In genomic region chr17:16395887-16396286, GRCh38 we compare ENCODE assay signal across 7 cellular contexts. TPM values are rescaled to one million over a fixed set of nuclear protein-coding genes. Genes with fewer than 3 reads are reported as not detected.
DNase-seq lines count a peak whose midpoint lies in the region; ATAC-seq and TF ChIP-seq lines count a peak whose summit lies in the region.
"Not testable (repeated sequence)": the region's sequence is repeated elsewhere in the genome, so short reads cannot be mapped to it uniquely, and the experiment has no call there.

No MANE protein-coding gene starts in this region.

- not testable (repeated sequence) for TF ChIP-seq EP300 in ovary (IDR thresholded peaks at IDR 0.05)

- H3K27me3 Mint-ChIP-seq in stimulated activated memory B cell treated with anti-CD40 and anti-IgM and Interleukin-4, amounts not matched to agents 10 μg/mL and 1 μg/mL and 100 μg/mL, for 72 hours = not testable (repeated sequence)

- 56 to 82% methylated on average over 4 of the region's 4 CpGs for WGBS in heart right ventricle, 2 donors
- WGBS in right lobe of liver (ENCODE audit: insufficient coverage, low coverage, low lambda C conversion rate, missing lambda C conversion rate) = 40% methylated on average over 1 of the region's 4 CpGs
- 5 to 12% (median 11%) methylated on average over 4 of the region's 4 CpGs for WGBS in ovary, 3 donors

- H3K4me1 ChIP-seq in ascending aorta (peaks cover 0 to 11% of the 10 kb centered on the region in 2 donors), heart right ventricle (peaks cover 0 to 18% (median 9%) of the 10 kb centered on the region in 9 donors), right lobe of liver (peaks cover 0 to 44% (median 15%) of the 10 kb centered on the region in 4 donors)
- H3K4me1 ChIP-seq in ovary (ENCODE audit: insufficient read depth) = not testable (repeated sequence)

- not testable (repeated sequence) for H3K4me3 Mint-ChIP-seq in stimulated activated memory B cell treated with anti-CD40 and anti-IgM and Interleukin-4, amounts not matched to agents 10 μg/mL and 1 μg/mL and 100 μg/mL, for 72 hours

- H3K27ac Mint-ChIP-seq in stimulated activated memory B cell treated with anti-CD40 and anti-IgM and Interleukin-4, amounts not matched to agents 10 μg/mL and 1 μg/mL and 100 μg/mL, for 72 hours = peak overlapping the region; percentile 13

- DNase-seq in NCI-H82 (lab: John Stamatoyannopoulos, UW) (peak; percentile 49), ascending aorta (ENCODE audit: low spot score in 2 of 2) (peak in 1 of 2 donors; percentile 85), heart right ventricle (peak in 1 of 2 donors; percentile 23), ovary (peak; percentile 58 to 79 (median 67))
- DNase-seq in coronary artery (ENCODE audit: low spot score); right lobe of liver: not testable (repeated sequence)

- H3K4me3 ChIP-seq in ascending aorta, coronary artery, heart right ventricle, right lobe of liver, ovary: not testable (repeated sequence)

- not testable (repeated sequence) for TF ChIP-seq CTCF in ascending aorta (IDR thresholded peaks at IDR 0.05); coronary artery (IDR thresholded peaks at IDR 0.05); heart right ventricle (IDR thresholded peaks at IDR 0.05); right lobe of liver (IDR thresholded peaks at IDR 0.05); ovary (IDR thresholded peaks at IDR 0.05)

- ATAC-seq in heart right ventricle = peak; percentile 56 to 84 (median 76)
- ATAC-seq in right lobe of liver; stimulated activated memory B cell treated with anti-CD40 and anti-IgM and Interleukin-4, amounts not matched to agents 10 μg/mL and 1 μg/mL and 100 μg/mL, for 72 hours: not testable (repeated sequence)

- not testable (repeated sequence) for H3K9me3 ChIP-seq in ascending aorta, heart right ventricle, right lobe of liver, ovary

- intact Hi-C loops in ascending aorta (cut with DNase I); heart right ventricle (cut with DNase I); right lobe of liver (cut with DNase I); ovary (cut with DNase I): not testable (repeated sequence)

- H3K4me1 Mint-ChIP-seq in stimulated activated memory B cell treated with anti-CD40 and anti-IgM and Interleukin-4, amounts not matched to agents 10 μg/mL and 1 μg/mL and 100 μg/mL, for 72 hours = peaks cover 18% of the 10 kb centered on the region

- TF ChIP-seq POLR2A in right lobe of liver (IDR thresholded peaks at IDR 0.05); ovary (IDR thresholded peaks at IDR 0.05): not testable (repeated sequence)

- H3K27ac ChIP-seq in ascending aorta (peak overlapping the region; percentile 88 to 90), coronary artery (peak overlapping the region; percentile 74), heart right ventricle (peak overlapping the region in 8 of 10 donors; percentile 34 to 86 (median 62)), right lobe of liver (peak overlapping the region in 2 of 3 donors; percentile 85 to 95), ovary (peak overlapping the region in 1 of 2 donors; percentile 78)

- not testable (repeated sequence) for H3K36me3 Mint-ChIP-seq in stimulated activated memory B cell treated with anti-CD40 and anti-IgM and Interleukin-4, amounts not matched to agents 10 μg/mL and 1 μg/mL and 100 μg/mL, for 72 hours

- not testable (repeated sequence) for H3K9me3 Mint-ChIP-seq in stimulated activated memory B cell treated with anti-CD40 and anti-IgM and Interleukin-4, amounts not matched to agents 10 μg/mL and 1 μg/mL and 100 μg/mL, for 72 hours

- H3K36me3 ChIP-seq in ascending aorta, heart right ventricle, right lobe of liver, ovary: not testable (repeated sequence)

- not testable (repeated sequence) for H3K27me3 ChIP-seq in ascending aorta, heart right ventricle, right lobe of liver, ovary

RNA-seq across cellular contexts. Expression of gene UBB, which starts 15.0 kb away (rescaled TPM):
- 615 TPM for total RNA-seq in ascending aorta
- 1,000 to 10,000 TPM; 1,254 to 2,151 (median 1,968) TPM for total RNA-seq in heart right ventricle
- polyA plus RNA-seq in heart right ventricle = 1,000 to 10,000 TPM in 1 of 2 donors, 100 to 1,000 TPM in 1; 400 to 1,298 TPM
- total RNA-seq in right lobe of liver = 1,000 to 10,000 TPM; 1,045 to 2,319 (median 1,420) TPM
- 100 to 1,000 TPM; 445 to 993 (median 806) TPM for total RNA-seq in ovary
- 1,000 to 10,000 TPM in 1 of 2 donors, 100 to 1,000 TPM in 1; 775 to 1,551 TPM for polyA plus RNA-seq in ovary

RNA-seq across cellular contexts. Expression of gene TRPV2, which starts 19.5 kb away (rescaled TPM):
- total RNA-seq in ascending aorta (26.1 TPM), heart right ventricle (10 to 100 TPM in 3 of 10 donors, 1 to 10 TPM in 7; 4.6 to 25.4 (median 8.6) TPM), right lobe of liver (1 to 10 TPM; 3.3 to 8.2 (median 4.8) TPM), ovary (10 to 100 TPM in 5 of 7 donors, 1 to 10 TPM in 2; 8.7 to 40.4 (median 13.0) TPM)
- polyA plus RNA-seq in heart right ventricle (10 to 100 TPM; 10.6 to 11.9 TPM), ovary (10 to 100 TPM; 11.5 to 13.1 TPM)

RNA-seq across cellular contexts. Expression of gene CENPV, which starts 42.6 kb away (rescaled TPM):
- total RNA-seq in ascending aorta (37.6 TPM), heart right ventricle (10 to 100 TPM in 6 of 10 donors, 1 to 10 TPM in 4; 6.4 to 20.5 (median 11.9) TPM), right lobe of liver (10 to 100 TPM; 19.8 to 34.5 (median 24.8) TPM), ovary (10 to 100 TPM; 18.8 to 38.9 (median 34.0) TPM)
- polyA plus RNA-seq in heart right ventricle (10 to 100 TPM in 1 of 2 donors, 1 to 10 TPM in 1; 8.9 to 21.8 TPM), ovary (10 to 100 TPM; 20.0 to 22.3 TPM)
